In the genomic region with DNA sequence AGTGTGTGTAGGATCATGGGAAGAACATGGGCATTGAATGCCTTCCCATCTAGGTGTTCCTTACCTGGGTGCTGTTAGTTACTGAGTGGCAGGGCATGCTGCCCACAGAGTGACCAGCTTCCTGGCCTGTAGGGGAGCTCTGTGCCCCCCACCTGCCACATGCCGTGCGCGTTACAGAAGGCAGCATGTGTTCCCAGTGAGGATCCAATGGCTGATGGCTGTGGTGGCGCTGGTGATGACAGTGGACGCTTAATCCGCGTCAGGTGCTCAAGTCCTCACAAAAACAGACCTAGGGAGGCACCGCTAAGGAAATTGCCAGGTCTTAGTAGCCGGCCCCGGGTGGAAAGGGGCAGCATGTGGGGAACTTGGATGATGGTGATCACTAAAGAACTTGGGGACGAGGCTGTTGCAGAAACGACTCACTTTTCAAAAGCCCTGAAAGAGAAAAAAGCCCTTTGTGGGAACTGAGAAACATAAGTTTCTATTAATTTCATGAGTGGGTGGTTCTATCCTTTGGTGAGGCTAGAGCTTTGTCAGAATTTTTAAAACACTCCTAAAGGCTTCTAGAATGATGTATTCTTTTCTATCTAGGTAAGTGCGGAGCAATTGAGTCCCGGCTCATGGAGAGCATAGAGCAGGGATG, we compare ENCODE assay signal across 18 cellular contexts.
A peak's percentile ranks its signal among the peaks of the same experiment; 100 is the strongest.
DNase-seq lines count a peak whose midpoint lies in the region; ATAC-seq and TF ChIP-seq lines count a peak whose summit lies in the region.
"Had no signal": no experiment of that assay in that cellular context is flagged by ENCODE, and none has a peak within 500 bp of the region (broad histone marks: within the 10 kb centered on the region; RNA-seq: fewer than 3 reads in every experiment).

No MANE protein-coding gene starts in this region.

- H3K27me3 ChIP-seq in layer of hippocampus (ENCODE audit: control insufficient read depth, insufficient read depth, low read length) = no peaks in the 10 kb centered on the region
- H3K27me3 ChIP-seq: SJSA1 had no signal

- TF ChIP-seq CTCF in natural killer cell (IDR thresholded peaks at IDR 0.05) = no peak

- ATAC-seq in natural killer cell (no peak), HG02642 (IDR thresholded peaks at IDR 0.05; ENCODE audit: poor library complexity, unreplicated experiment) (no peak), GM21360 (IDR thresholded peaks at IDR 0.05; ENCODE audit: unreplicated experiment) (no peak), HG02938 (IDR thresholded peaks at IDR 0.05; ENCODE audit: unreplicated experiment) (no peak)
- ATAC-seq in natural killer cell treated with Interleukin-12 subunit alpha and Interleukin-12 subunit beta and Interleukin-15 and Interleukin-18, amount 100 ng/mL, for 72 hours = no peak
- peak; percentile 35 for ATAC-seq in activated T-helper 17 cell treated with anti-CD3 and anti-CD28 coated beads, Interleukin-2, amount 50 U/mL, for 72 hours (replicated peaks)
- ATAC-seq: stimulated activated naive CD8-positive, alpha-beta T cell treated with anti-CD3 and anti-CD28 coated beads, Interleukin-15, Interleukin-2, amounts not matched to agents 100 U/mL and 50 U/mL, for 24 hours had no signal

- H3K9me3 Mint-ChIP-seq in natural killer cell = no peaks in the 10 kb centered on the region
- H3K9me3 Mint-ChIP-seq in natural killer cell treated with Interleukin-12 subunit alpha and Interleukin-12 subunit beta and Interleukin-15 and Interleukin-18, amount 100 ng/mL, for 72 hours = no peaks in the 10 kb centered on the region
- no peaks in the 10 kb centered on the region for H3K9me3 Mint-ChIP-seq in activated T-helper 17 cell treated with anti-CD3 and anti-CD28 coated beads, Interleukin-2, amount 50 U/mL, for 72 hours

- H3K36me3 Mint-ChIP-seq in natural killer cell = no peaks in the 10 kb centered on the region
- H3K36me3 Mint-ChIP-seq in natural killer cell treated with Interleukin-12 subunit alpha and Interleukin-12 subunit beta and Interleukin-15 and Interleukin-18, amount 100 ng/mL, for 72 hours = no peaks in the 10 kb centered on the region
- peaks cover 81% of the 10 kb centered on the region for H3K36me3 Mint-ChIP-seq in activated T-helper 17 cell treated with anti-CD3 and anti-CD28 coated beads, Interleukin-2, amount 50 U/mL, for 72 hours (ENCODE audit: low read depth)

- peak overlapping the region; percentile 19 for H3K27ac ChIP-seq in layer of hippocampus (ENCODE audit: low read depth, low read length)
- H3K27ac ChIP-seq: SJSA1 had no signal

- intact Hi-C loops in natural killer cell (cut with micrococcal nuclease) = no loop called here

- H3K27ac Mint-ChIP-seq in natural killer cell = peak overlapping the region; percentile 39 to 46
- no peak overlapping the region for H3K27ac Mint-ChIP-seq in natural killer cell treated with Interleukin-12 subunit alpha and Interleukin-12 subunit beta and Interleukin-15 and Interleukin-18, amount 100 ng/mL, for 72 hours
- H3K27ac Mint-ChIP-seq in activated T-helper 17 cell treated with anti-CD3 and anti-CD28 coated beads, Interleukin-2, amount 50 U/mL, for 72 hours = peak overlapping the region; percentile 21

- no peak for DNase-seq in natural killer cell
- no peak for DNase-seq in natural killer cell treated with Interleukin-12 subunit alpha and Interleukin-12 subunit beta and Interleukin-15 and Interleukin-18, amount 100 ng/mL, for 72 hours (ENCODE audit: low spot score)
- no peak for DNase-seq in NCI-H2029 treated with DMSO at 0.1 percent for 48 hours (lab: John Stamatoyannopoulos, UW)
- DNase-seq: activated effector memory CD4-positive, alpha-beta T cell treated with anti-CD3 and anti-CD28 coated beads, Interleukin-2, amount 50 U/mL, for 16 hours; Calu3; Kasumi-1; midbrain; NCI-H1105; NCI-H2107; NCI-H526; stimulated activated naive CD8-positive, alpha-beta T cell treated with anti-CD3 and anti-CD28 coated beads, Interleukin-15, Interleukin-2, amounts not matched to agents 100 U/mL and 50 U/mL, for 24 hours; T-helper 2 cell had no signal

- no peak overlapping the region for H3K4me3 Mint-ChIP-seq in natural killer cell
- no peak overlapping the region for H3K4me3 Mint-ChIP-seq in natural killer cell treated with Interleukin-12 subunit alpha and Interleukin-12 subunit beta and Interleukin-15 and Interleukin-18, amount 100 ng/mL, for 72 hours
- H3K4me3 Mint-ChIP-seq in activated T-helper 17 cell treated with anti-CD3 and anti-CD28 coated beads, Interleukin-2, amount 50 U/mL, for 72 hours = no peak overlapping the region

- H3K4me1 Mint-ChIP-seq in natural killer cell = peaks cover 75 to 77% of the 10 kb centered on the region in 2 donors
- peaks cover 65 to 75% of the 10 kb centered on the region in 2 donors for H3K4me1 Mint-ChIP-seq in natural killer cell treated with Interleukin-12 subunit alpha and Interleukin-12 subunit beta and Interleukin-15 and Interleukin-18, amount 100 ng/mL, for 72 hours (ENCODE audit: low read depth in 2 of 2)
- peaks cover 33% of the 10 kb centered on the region for H3K4me1 Mint-ChIP-seq in activated T-helper 17 cell treated with anti-CD3 and anti-CD28 coated beads, Interleukin-2, amount 50 U/mL, for 72 hours

- no peaks in the 10 kb centered on the region for H3K27me3 Mint-ChIP-seq in natural killer cell (ENCODE audit: low read depth in 2 of 2)
- H3K27me3 Mint-ChIP-seq in natural killer cell treated with Interleukin-12 subunit alpha and Interleukin-12 subunit beta and Interleukin-15 and Interleukin-18, amount 100 ng/mL, for 72 hours = no peaks in the 10 kb centered on the region
- H3K27me3 Mint-ChIP-seq in activated T-helper 17 cell treated with anti-CD3 and anti-CD28 coated beads, Interleukin-2, amount 50 U/mL, for 72 hours = no peaks in the 10 kb centered on the region

Comparison
In these comparisons a context has a peak if more than half of its experiments do, and no peak if none do; other contexts are left out.
1. H3K27ac Mint-ChIP-seq: peak in natural killer cell (2 of 2) and activated T-helper 17 cell treated with anti-CD3 and anti-CD28 coated beads, Interleukin-2, amount 50 U/mL, for 72 hours (single experiment); none in natural killer cell treated with Interleukin-12 subunit alpha and Interleukin-12 subunit beta and Interleukin-15 and Interleukin-18, amount 100 ng/mL, for 72 hours (0 of 2).